7 cellular contexts compared by ENCODE assay signal in the genomic region with DNA sequence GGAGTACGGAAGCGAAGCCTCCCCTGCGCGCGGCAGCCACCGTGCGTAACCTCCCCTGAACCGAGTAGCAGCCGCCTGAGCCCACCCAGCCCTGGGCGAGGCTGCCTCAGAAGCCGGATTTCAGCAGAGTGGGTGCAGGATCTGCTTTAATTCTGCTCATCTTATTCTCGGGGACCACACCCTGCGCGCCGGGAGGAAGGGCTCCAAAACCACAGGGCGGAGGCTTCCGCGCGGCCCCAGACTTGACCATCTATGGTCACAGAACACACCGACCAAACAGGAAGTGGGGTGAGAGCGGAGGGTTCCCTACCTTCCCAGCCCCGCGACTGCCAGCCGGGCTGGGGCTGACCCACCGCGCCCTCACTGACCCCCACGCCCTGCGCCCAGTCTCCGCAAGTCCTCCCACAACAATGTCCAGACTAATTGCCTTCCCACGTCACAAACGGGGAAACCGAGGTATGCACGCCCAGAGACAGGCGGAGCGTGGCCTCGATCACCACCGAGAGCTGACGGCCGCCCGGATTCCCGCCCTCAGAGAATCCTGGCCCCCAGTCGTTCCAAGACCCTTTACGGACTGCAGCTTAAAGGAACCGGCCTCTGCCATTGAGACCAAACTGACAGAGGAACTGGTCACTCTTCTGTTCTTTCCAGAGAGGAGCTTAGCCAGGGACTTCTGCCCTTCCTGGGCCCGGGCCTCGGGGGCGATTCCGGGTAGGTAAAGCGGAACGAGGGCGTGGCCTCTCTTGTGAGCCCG. TPM values are rescaled to one million over a fixed set of nuclear protein-coding genes. Genes with fewer than 3 reads are reported as not detected.
DNase-seq lines count a peak whose midpoint lies in the region; ATAC-seq lines count a peak whose summit lies in the region.

No MANE protein-coding gene starts in this region.

- H3K9me3 ChIP-seq in iPS DF 6.9 (ENCODE audit: control insufficient read depth, insufficient read depth, low read length) = no peaks in the 10 kb centered on the region
- no peaks in the 10 kb centered on the region for H3K9me3 ChIP-seq in skeletal muscle tissue (ENCODE audit: control insufficient read depth in 3 of 3, low read length in 3 of 3)

- H3K4me3 ChIP-seq in iPS DF 6.9 (ENCODE audit: low read length) = peak overlapping the region; percentile 82
- H3K4me3 ChIP-seq in skeletal muscle tissue (ENCODE audit: low read length in 3 of 3) = peak overlapping the region; percentile 95 to 99 (median 99)

- H3K4me1 ChIP-seq in iPS DF 6.9 (ENCODE audit: control insufficient read depth, insufficient read depth, low read length) (no peaks in the 10 kb centered on the region), skeletal muscle tissue (ENCODE audit: control insufficient read depth in 3 of 3, insufficient read depth in 3 of 3, low read length in 3 of 3) (peaks cover 46 to 71% (median 57%) of the 10 kb centered on the region in 3 donors)

- H3K27ac ChIP-seq in iPS DF 6.9 (ENCODE audit: low read length) (no peak overlapping the region), skeletal muscle tissue (ENCODE audit: low read depth, low read length) (peak overlapping the region; percentile 100)

- peak; percentile 95 for DNase-seq in NCI-H1092 treated with DMSO at 0.1 percent for 48 hours (lab: John Stamatoyannopoulos, UW)
- DNase-seq in T1000 (lab: John Stamatoyannopoulos, UW) = peak; percentile 72
- peak; percentile 93 for DNase-seq in astrocyte of the hippocampus (ENCODE audit: low read depth, low spot score)
- no peak for DNase-seq in iPS DF 6.9 (ENCODE audit: low read depth, low spot score)

- WGBS in iPS DF 6.9 (ENCODE audit: insufficient coverage, insufficient read length) = no CpG with 5 or more reads among the region's 52 CpGs

- peak overlapping the region; percentile 100 for H3K9ac ChIP-seq in skeletal muscle tissue (ENCODE audit: low read depth in 1 of 3, low read length in 3 of 3)

- H3K36me3 ChIP-seq in iPS DF 6.9 (ENCODE audit: control insufficient read depth, insufficient read depth, low read length) (no peaks in the 10 kb centered on the region), skeletal muscle tissue (ENCODE audit: control insufficient read depth in 3 of 3, insufficient read depth in 3 of 3, low read length in 3 of 3) (peaks cover 3 to 6% (median 5%) of the 10 kb centered on the region in 3 donors)

- peak; percentile 62 for ATAC-seq in GM18498 (IDR thresholded peaks at IDR 0.05; ENCODE audit: unreplicated experiment)
- peak; percentile 60 for ATAC-seq in HG02642 (IDR thresholded peaks at IDR 0.05; ENCODE audit: poor library complexity, unreplicated experiment)

- H3K27me3 ChIP-seq in iPS DF 6.9 (ENCODE audit: control insufficient read depth, insufficient read depth, low read length) (no peaks in the 10 kb centered on the region), skeletal muscle tissue (ENCODE audit: control insufficient read depth in 3 of 3, insufficient read depth in 3 of 3, low read length in 3 of 3) (no peaks in the 10 kb centered on the region)

RNA-seq across cellular contexts. Expression of gene CAP1, which starts 0.6 kb away (rescaled TPM):
- 79.3 TPM for total RNA-seq in skeletal muscle tissue

RNA-seq across cellular contexts. Expression of gene PPT1, which starts 57.1 kb away (rescaled TPM):
- total RNA-seq in skeletal muscle tissue = 33.4 TPM
